In the genomic region with DNA sequence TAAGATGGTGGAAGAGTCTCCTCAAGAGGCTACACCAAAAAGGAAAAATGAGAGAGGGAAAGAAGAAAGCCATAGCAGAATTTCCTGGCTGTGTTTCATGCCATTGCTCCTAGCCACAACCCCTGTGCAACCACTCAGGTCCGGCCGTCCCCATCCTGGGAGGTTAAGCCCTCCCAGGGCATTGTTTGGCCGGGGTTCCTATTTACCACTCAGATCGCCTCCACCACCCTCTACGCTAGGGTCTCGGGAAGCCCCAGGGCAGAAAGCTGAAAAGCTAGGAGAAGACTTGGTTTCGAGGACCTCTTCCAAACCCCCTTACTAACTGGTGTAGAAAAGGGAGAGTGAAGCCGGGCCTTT, we compare ENCODE assay signal across 8 cellular contexts. TPM values are rescaled to one million over a fixed set of nuclear protein-coding genes. Genes with fewer than 3 reads are reported as not detected.
A peak's percentile ranks its signal among the peaks of the same experiment; 100 is the strongest.
DNase-seq lines count a peak whose midpoint lies in the region; ATAC-seq, FAIRE-seq and TF ChIP-seq lines count a peak whose summit lies in the region.

No MANE protein-coding gene starts in this region.

- peaks cover 61% of the 10 kb centered on the region for H3K79me2 ChIP-seq in astrocyte (ENCODE audit: insufficient read depth, low read length)

- no peaks in the 10 kb centered on the region for H3K36me3 Mint-ChIP-seq in astrocyte (ENCODE audit: low read depth, unreplicated experiment)

- peak overlapping the region; percentile 65 for H2AFZ ChIP-seq in astrocyte (ENCODE audit: low read depth, low read length)

- no peak for TF ChIP-seq POLR2A in GM18505 (IDR thresholded peaks at IDR 0.05; ENCODE audit: borderline replicate concordance, extremely low read depth, insufficient read depth, insufficient read length)

- ATAC-seq in GM18505 (IDR thresholded peaks at IDR 0.05; ENCODE audit: unreplicated experiment), result peak; percentile 13
- peak; percentile 20 for ATAC-seq in HG02981 (IDR thresholded peaks at IDR 0.05; ENCODE audit: unreplicated experiment)

- TF ChIP-seq CTCF in AG10803 (conservative IDR thresholded peaks at IDR 0.05; ENCODE audit: low read length) (no peak), astrocyte (IDR thresholded peaks at IDR 0.05; ENCODE audit: insufficient read depth, low read depth, low read length) (no peak)

- H3K9me3 Mint-ChIP-seq in astrocyte (ENCODE audit: unreplicated experiment), result no peaks in the 10 kb centered on the region

- H3K4me3 ChIP-seq in AG10803 (ENCODE audit: low read length), result peak overlapping the region; percentile 85
- peak overlapping the region; percentile 90 for H3K4me3 ChIP-seq in astrocyte (ENCODE audit: insufficient read depth, low read depth, low read length)
- H3K4me3 ChIP-seq in iPS-11a (ENCODE audit: low read depth, low read length), result peak overlapping the region; percentile 96
- H3K4me3 ChIP-seq in skeletal muscle cell (ENCODE audit: low read depth, low read length), result peak overlapping the region; percentile 77

- DNase-seq in AG10803 (ENCODE audit: low read depth) (peak; percentile 41), NCI-H774 (lab: John Stamatoyannopoulos, UW) (peak; percentile 48), astrocyte (ENCODE audit: low read depth) (peak; percentile 3), skeletal muscle cell (ENCODE audit: low read depth) (no peak), GM19240 (ENCODE audit: insufficient read length, low spot score) (no peak)

- H3K27ac Mint-ChIP-seq in astrocyte (ENCODE audit: unreplicated experiment), result peak overlapping the region; percentile 95

- FAIRE-seq in astrocyte (lab: Jason Lieb, UNC), result no peak

- no peaks in the 10 kb centered on the region for H3K9me3 ChIP-seq in astrocyte (ENCODE audit: insufficient read depth, low read depth, low read length)

- H3K27ac ChIP-seq in astrocyte (ENCODE audit: low read depth, low read length), result peak overlapping the region; percentile 96

- H3K27me3 Mint-ChIP-seq in astrocyte (ENCODE audit: low read depth, unreplicated experiment), result no peaks in the 10 kb centered on the region

- peaks cover 30% of the 10 kb centered on the region for H4K20me1 ChIP-seq in astrocyte (ENCODE audit: insufficient read depth, low read length)

- peaks cover under 1% of the 10 kb centered on the region for H3K36me3 ChIP-seq in astrocyte (ENCODE audit: insufficient read depth, low read length)

- H3K4me3 Mint-ChIP-seq in astrocyte (ENCODE audit: unreplicated experiment), result peak overlapping the region; percentile 95

- H3K9ac ChIP-seq in astrocyte (ENCODE audit: low read length), result peak overlapping the region; percentile 99

- no peaks in the 10 kb centered on the region for H3K27me3 ChIP-seq in astrocyte (ENCODE audit: insufficient read depth, low read length)

- peak overlapping the region; percentile 89 for H3K4me2 ChIP-seq in astrocyte (ENCODE audit: low read length)

- peaks cover 11% of the 10 kb centered on the region for H3K4me1 Mint-ChIP-seq in astrocyte (ENCODE audit: low read depth, unreplicated experiment)

- H3K4me1 ChIP-seq in astrocyte (ENCODE audit: insufficient read depth, low read length), result peaks cover 6% of the 10 kb centered on the region

RNA-seq across cellular contexts. Expression of a gene that starts 0.7 kb away (rescaled TPM):
- 68.2 and 69.0 TPM in 2 replicates for total RNA-seq in astrocyte

RNA-seq across cellular contexts. Expression of a gene that starts 8.7 kb away (rescaled TPM):
- 7.4 and 8.5 TPM in 2 replicates for total RNA-seq in astrocyte

RNA-seq across cellular contexts. Expression of a gene that starts 26.9 kb away (rescaled TPM):
- 6.2 and 6.5 TPM in 2 replicates for total RNA-seq in astrocyte

RNA-seq across cellular contexts. Expression of a gene that starts 36.4 kb away (rescaled TPM):
- total RNA-seq in astrocyte, result 44.7 and 48.3 TPM in 2 replicates

Comparison
In these comparisons a context has a peak if more than half of its experiments do, and no peak if none do; other contexts are left out.
1. DNase-seq: peak in AG10803 (single experiment), NCI-H774 (single experiment) and astrocyte (single experiment); none in skeletal muscle cell (single experiment) and GM19240 (single experiment).
2. Peak in every context shown above with its lines, with median percentiles within 50 percentile points of each other: H3K4me3 ChIP-seq.